9 cellular contexts compared by ENCODE assay signal in the genomic region with DNA sequence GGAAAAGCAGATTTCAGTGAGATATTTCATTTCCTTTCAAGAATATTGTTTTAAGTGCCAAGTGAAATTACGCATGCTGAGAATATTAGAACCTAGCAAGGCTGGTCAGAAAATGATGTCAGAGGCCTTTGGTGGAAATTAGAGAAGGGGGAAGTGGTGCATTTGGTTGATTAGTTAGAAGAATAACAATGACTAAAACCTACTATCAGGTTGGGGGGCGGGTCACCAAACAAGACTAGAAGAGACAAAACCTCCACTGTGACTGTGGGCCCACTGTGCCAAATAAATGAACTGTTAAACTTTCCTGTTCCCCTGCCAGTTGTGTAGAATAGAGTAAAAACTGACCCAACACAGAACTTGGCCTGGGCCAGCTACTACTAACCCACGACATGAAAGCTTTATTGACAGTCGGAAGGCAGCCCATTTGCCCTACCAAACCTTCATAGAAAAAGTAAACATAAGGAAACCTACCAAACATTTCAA. TPM values are rescaled to one million over a fixed set of nuclear protein-coding genes. Genes with fewer than 3 reads are reported as not detected.
A peak's percentile ranks its signal among the peaks of the same experiment; 100 is the strongest.
DNase-seq lines count a peak whose midpoint lies in the region; ATAC-seq and TF ChIP-seq lines count a peak whose summit lies in the region.
"Had no signal": no experiment of that assay in that cellular context is flagged by ENCODE, and none has a peak within 500 bp of the region (broad histone marks: within the 10 kb centered on the region; RNA-seq: fewer than 3 reads in every experiment).

No MANE protein-coding gene starts in this region.

- intact Hi-C loops in CD4-positive, alpha-beta T cell (cut with DNase I, micrococcal nuclease) = loop anchor here in 1 of 2 experiments (10.0 kb wide), 1 partner anchor 69 kb away; no protein-coding TSS in a partner anchor

- DNase-seq in CD4-positive, alpha-beta T cell = no peak
- peak; percentile 25 for DNase-seq in stimulated activated naive CD8-positive, alpha-beta T cell treated with anti-CD3 and anti-CD28 coated beads, Interleukin-15, Interleukin-2, amounts not matched to agents 100 U/mL and 50 U/mL, for 24 hours
- DNase-seq in NCI-H1092 (lab: John Stamatoyannopoulos, UW) = no peak
- no peak for DNase-seq in stimulated activated naive CD4-positive, alpha-beta T cell treated with Interleukin-2 at 50 U/mL for 16 hours (lab: John Stamatoyannopoulos, UW)
- DNase-seq in GM19238 (ENCODE audit: insufficient read length, low spot score) = no peak

- H3K27ac ChIP-seq in CD4-positive, alpha-beta T cell (ENCODE audit: low read depth, low read length) = no peak overlapping the region

- H3K27me3 ChIP-seq in CD4-positive, alpha-beta T cell (ENCODE audit: control insufficient read depth, insufficient read depth, low read length) = no peaks in the 10 kb centered on the region

- no peaks in the 10 kb centered on the region for H3K9me3 Mint-ChIP-seq in CD4-positive, alpha-beta T cell
- H3K9me3 Mint-ChIP-seq in activated naive CD4-positive, alpha-beta T cell treated with anti-CD3 and anti-CD28 coated beads, Interleukin-2, amount 50 U/mL, for 24 hours = no peaks in the 10 kb centered on the region

- H3K4me1 Mint-ChIP-seq in CD4-positive, alpha-beta T cell (ENCODE audit: low read depth) = peaks cover 55% of the 10 kb centered on the region
- H3K4me1 Mint-ChIP-seq in activated naive CD4-positive, alpha-beta T cell treated with anti-CD3 and anti-CD28 coated beads, Interleukin-2, amount 50 U/mL, for 24 hours = peaks cover 63% of the 10 kb centered on the region

- H3K4me3 ChIP-seq in iPS-18c (ENCODE audit: insufficient read depth, low read depth, low read length) = peak overlapping the region; percentile 21
- H3K4me3 ChIP-seq: mucosa of descending colon had no signal

- CTCF ChIA-PET in CD4-positive, alpha-beta T cell (lab: Charles Lee) = no interaction called here

- H3K27me3 Mint-ChIP-seq in CD4-positive, alpha-beta T cell = no peaks in the 10 kb centered on the region
- H3K27me3 Mint-ChIP-seq in activated naive CD4-positive, alpha-beta T cell treated with anti-CD3 and anti-CD28 coated beads, Interleukin-2, amount 50 U/mL, for 24 hours = no peaks in the 10 kb centered on the region

- no peak for TF ChIP-seq CTCF in CD4-positive, alpha-beta T cell (IDR thresholded peaks at IDR 0.05)

- POLR2A ChIA-PET in CD4-positive, alpha-beta T cell (lab: Charles Lee) = no interaction called here

- no peak for ATAC-seq in CD4-positive, alpha-beta T cell (ENCODE audit: poor library complexity)
- peak; percentile 26 for ATAC-seq in HG02610 (IDR thresholded peaks at IDR 0.05; ENCODE audit: unreplicated experiment)
- ATAC-seq in stimulated activated naive CD8-positive, alpha-beta T cell treated with anti-CD3 and anti-CD28 coated beads, Interleukin-15, Interleukin-2, amounts not matched to agents 100 U/mL and 50 U/mL, for 24 hours = no peak
- ATAC-seq: mucosa of descending colon had no signal

- H3K36me3 Mint-ChIP-seq in CD4-positive, alpha-beta T cell (ENCODE audit: low read depth) = peaks cover 6% of the 10 kb centered on the region
- peaks cover 5% of the 10 kb centered on the region for H3K36me3 Mint-ChIP-seq in activated naive CD4-positive, alpha-beta T cell treated with anti-CD3 and anti-CD28 coated beads, Interleukin-2, amount 50 U/mL, for 24 hours

- H3K4me3 Mint-ChIP-seq in CD4-positive, alpha-beta T cell = peak overlapping the region; percentile 91
- peak overlapping the region; percentile 95 for H3K4me3 Mint-ChIP-seq in activated naive CD4-positive, alpha-beta T cell treated with anti-CD3 and anti-CD28 coated beads, Interleukin-2, amount 50 U/mL, for 24 hours

- peak overlapping the region; percentile 84 for H3K27ac Mint-ChIP-seq in CD4-positive, alpha-beta T cell
- peak overlapping the region; percentile 80 for H3K27ac Mint-ChIP-seq in activated naive CD4-positive, alpha-beta T cell treated with anti-CD3 and anti-CD28 coated beads, Interleukin-2, amount 50 U/mL, for 24 hours

- H3K9me3 ChIP-seq in CD4-positive, alpha-beta T cell (ENCODE audit: control insufficient read depth, low read length) = no peaks in the 10 kb centered on the region
- no peaks in the 10 kb centered on the region for H3K9me3 ChIP-seq in iPS-18c (ENCODE audit: control insufficient read depth, insufficient read depth, low read length)
- H3K9me3 ChIP-seq: mucosa of descending colon had no signal

RNA-seq across cellular contexts. Expression of a gene that starts 2.9 kb away (rescaled TPM):
- total RNA-seq in CD4-positive, alpha-beta T cell = 10 to 100 TPM; 25.6 to 26.4 TPM
